ENCODE assay signal across 1 cellular context in the genomic region with DNA sequence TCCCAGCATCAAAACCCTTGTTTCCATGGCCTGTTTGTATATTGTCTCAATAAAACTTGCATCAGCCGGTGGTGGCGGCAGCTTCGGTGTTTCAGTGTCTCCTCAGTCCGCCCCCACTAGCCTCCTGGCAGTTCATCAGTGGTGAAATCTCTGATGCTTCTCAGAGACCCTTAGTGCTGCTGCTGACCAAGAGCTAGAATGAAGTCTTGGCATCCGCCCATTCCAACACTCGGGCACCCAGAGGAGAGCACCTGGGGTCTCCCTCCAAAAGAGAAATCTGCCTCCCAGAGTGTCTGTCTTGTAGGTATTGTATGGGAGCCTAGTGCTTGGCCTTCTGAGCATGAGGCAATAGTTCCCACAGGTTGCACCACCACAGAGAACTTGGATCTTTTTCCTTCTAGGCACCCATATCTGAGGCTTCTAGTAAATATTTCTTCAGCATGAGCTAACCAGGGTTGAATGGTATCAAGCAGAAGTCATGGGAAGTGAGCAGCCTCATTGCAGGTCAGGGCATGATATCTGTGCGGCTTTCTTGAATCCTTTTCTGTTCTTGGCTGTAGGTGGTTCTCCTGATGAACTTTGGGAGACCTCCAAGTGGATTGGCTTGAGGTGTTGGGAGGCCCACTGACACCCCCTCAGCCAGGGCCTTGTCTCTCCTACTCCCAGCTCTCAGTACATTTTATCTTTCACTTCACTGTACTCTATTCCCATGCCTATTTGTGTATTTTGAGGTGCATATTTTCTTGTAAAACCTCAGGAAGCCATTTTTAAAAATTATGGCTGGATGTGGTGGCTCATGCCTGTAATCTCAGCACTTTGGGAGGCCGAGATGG.
TF ChIP-seq lines count a peak whose summit lies in the region.

No MANE protein-coding gene starts in this region.

TF ChIP-seq in K562, 482 proteins besides CTCF, POLR2A, EP300 and RAD21 (continued from another document and continues in another):
- TF ChIP-seq, protein P1, sequence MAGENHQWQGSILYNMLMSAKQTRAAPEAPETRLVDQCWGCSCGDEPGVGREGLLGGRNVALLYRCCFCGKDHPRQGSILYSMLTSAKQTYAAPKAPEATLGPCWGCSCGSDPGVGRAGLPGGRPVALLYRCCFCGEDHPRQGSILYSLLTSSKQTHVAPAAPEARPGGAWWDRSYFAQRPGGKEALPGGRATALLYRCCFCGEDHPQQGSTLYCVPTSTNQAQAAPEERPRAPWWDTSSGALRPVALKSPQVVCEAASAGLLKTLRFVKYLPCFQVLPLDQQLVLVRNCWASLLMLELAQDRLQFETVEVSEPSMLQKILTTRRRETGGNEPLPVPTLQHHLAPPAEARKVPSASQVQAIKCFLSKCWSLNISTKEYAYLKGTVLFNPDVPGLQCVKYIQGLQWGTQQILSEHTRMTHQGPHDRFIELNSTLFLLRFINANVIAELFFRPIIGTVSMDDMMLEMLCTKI (IDR thresholded peaks at IDR 0.05; ENCODE audit: partially characterized antibody) = no peak
- TF ChIP-seq, protein P2, sequence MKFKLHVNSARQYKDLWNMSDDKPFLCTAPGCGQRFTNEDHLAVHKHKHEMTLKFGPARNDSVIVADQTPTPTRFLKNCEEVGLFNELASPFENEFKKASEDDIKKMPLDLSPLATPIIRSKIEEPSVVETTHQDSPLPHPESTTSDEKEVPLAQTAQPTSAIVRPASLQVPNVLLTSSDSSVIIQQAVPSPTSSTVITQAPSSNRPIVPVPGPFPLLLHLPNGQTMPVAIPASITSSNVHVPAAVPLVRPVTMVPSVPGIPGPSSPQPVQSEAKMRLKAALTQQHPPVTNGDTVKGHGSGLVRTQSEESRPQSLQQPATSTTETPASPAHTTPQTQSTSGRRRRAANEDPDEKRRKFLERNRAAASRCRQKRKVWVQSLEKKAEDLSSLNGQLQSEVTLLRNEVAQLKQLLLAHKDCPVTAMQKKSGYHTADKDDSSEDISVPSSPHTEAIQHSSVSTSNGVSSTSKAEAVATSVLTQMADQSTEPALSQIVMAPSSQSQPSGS (CRISPR knock-in tag; IDR thresholded peaks at IDR 0.05) = no peak
- no peak for TF ChIP-seq RNF2 (IDR thresholded peaks at IDR 0.05)
- peak; percentile 50 for TF ChIP-seq WHSC1 (IDR thresholded peaks at IDR 0.05; ENCODE audit: low read length)
- TF ChIP-seq HNRNPH1 (optimal IDR thresholded peaks at IDR 0.05; ENCODE audit: low read depth, low read length) = no peak
- 0 out of 2 replicates have a peak, but pooled peaks have one; percentile 16 for TF ChIP-seq BHLHE40 (IDR thresholded peaks at IDR 0.05; ENCODE audit: low read length)
- TF ChIP-seq KAT7 (CRISPR knock-in tag; IDR thresholded peaks at IDR 0.05; ENCODE audit: borderline replicate concordance) = 0 out of 2 replicates have a peak, but pooled peaks have one; percentile 58
- TF ChIP-seq, protein P3, sequence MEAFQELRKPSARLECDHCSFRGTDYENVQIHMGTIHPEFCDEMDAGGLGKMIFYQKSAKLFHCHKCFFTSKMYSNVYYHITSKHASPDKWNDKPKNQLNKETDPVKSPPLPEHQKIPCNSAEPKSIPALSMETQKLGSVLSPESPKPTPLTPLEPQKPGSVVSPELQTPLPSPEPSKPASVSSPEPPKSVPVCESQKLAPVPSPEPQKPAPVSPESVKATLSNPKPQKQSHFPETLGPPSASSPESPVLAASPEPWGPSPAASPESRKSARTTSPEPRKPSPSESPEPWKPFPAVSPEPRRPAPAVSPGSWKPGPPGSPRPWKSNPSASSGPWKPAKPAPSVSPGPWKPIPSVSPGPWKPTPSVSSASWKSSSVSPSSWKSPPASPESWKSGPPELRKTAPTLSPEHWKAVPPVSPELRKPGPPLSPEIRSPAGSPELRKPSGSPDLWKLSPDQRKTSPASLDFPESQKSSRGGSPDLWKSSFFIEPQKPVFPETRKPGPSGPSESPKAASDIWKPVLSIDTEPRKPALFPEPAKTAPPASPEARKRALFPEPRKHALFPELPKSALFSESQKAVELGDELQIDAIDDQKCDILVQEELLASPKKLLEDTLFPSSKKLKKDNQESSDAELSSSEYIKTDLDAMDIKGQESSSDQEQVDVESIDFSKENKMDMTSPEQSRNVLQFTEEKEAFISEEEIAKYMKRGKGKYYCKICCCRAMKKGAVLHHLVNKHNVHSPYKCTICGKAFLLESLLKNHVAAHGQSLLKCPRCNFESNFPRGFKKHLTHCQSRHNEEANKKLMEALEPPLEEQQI (IDR thresholded peaks at IDR 0.05) = no peak
- TF ChIP-seq BCLAF1 (IDR thresholded peaks at IDR 0.05; ENCODE audit: borderline replicate concordance in 1 of 2, control insufficient read depth in 1 of 2, low read depth in 2 of 2, low read length in 1 of 2) = no peak
- TF ChIP-seq SRSF7 (optimal IDR thresholded peaks at IDR 0.05; ENCODE audit: low read depth, low read length) = no peak
- TF ChIP-seq JUN (IDR thresholded peaks at IDR 0.05; ENCODE audit: borderline replicate concordance, low read depth, low read length) = 0 out of 2 replicates have a peak, but pooled peaks have one; percentile 57
- TF ChIP-seq JUN (CRISPR knock-in tag; IDR thresholded peaks at IDR 0.05; ENCODE audit: borderline replicate concordance) = no peak; the same call in 1 of the 2 replicates
- TF ChIP-seq ETV5 (CRISPR knock-in tag; IDR thresholded peaks at IDR 0.05; ENCODE audit: low read depth) = peak; percentile 41; the same call in 1 of the 2 replicates
- TF ChIP-seq RNF219 (CRISPR knock-in tag; IDR thresholded peaks at IDR 0.05) = no peak
- TF ChIP-seq ZNF175 (CRISPR knock-in tag; IDR thresholded peaks at IDR 0.05; ENCODE audit: low read depth) = no peak
- no peak for TF ChIP-seq GABPA (tag; conservative IDR thresholded peaks at IDR 0.05; ENCODE audit: low read depth)
- TF ChIP-seq, protein P4, sequence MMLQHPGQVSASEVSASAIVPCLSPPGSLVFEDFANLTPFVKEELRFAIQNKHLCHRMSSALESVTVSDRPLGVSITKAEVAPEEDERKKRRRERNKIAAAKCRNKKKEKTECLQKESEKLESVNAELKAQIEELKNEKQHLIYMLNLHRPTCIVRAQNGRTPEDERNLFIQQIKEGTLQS (IDR thresholded peaks at IDR 0.05) = peak; percentile 95
- TF ChIP-seq, protein P4 (CRISPR knock-in tag; conservative IDR thresholded peaks at IDR 0.05) = 0 out of 2 replicates have a peak, but pooled peaks have one; percentile 52
- TF ChIP-seq, protein P5, sequence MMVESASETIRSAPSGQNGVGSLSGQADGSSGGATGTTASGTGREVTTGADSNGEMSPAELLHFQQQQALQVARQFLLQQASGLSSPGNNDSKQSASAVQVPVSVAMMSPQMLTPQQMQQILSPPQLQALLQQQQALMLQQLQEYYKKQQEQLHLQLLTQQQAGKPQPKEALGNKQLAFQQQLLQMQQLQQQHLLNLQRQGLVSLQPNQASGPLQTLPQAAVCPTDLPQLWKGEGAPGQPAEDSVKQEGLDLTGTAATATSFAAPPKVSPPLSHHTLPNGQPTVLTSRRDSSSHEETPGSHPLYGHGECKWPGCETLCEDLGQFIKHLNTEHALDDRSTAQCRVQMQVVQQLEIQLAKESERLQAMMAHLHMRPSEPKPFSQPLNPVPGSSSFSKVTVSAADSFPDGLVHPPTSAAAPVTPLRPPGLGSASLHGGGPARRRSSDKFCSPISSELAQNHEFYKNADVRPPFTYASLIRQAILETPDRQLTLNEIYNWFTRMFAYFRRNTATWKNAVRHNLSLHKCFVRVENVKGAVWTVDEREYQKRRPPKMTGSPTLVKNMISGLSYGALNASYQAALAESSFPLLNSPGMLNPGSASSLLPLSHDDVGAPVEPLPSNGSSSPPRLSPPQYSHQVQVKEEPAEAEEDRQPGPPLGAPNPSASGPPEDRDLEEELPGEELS (CRISPR knock-in tag; IDR thresholded peaks at IDR 0.05; ENCODE audit: borderline replicate concordance) = no peak
- TF ChIP-seq E2F1 (CRISPR knock-in tag; IDR thresholded peaks at IDR 0.05) = no peak
- TF ChIP-seq, protein P6, sequence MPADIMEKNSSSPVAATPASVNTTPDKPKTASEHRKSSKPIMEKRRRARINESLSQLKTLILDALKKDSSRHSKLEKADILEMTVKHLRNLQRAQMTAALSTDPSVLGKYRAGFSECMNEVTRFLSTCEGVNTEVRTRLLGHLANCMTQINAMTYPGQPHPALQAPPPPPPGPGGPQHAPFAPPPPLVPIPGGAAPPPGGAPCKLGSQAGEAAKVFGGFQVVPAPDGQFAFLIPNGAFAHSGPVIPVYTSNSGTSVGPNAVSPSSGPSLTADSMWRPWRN (IDR thresholded peaks at IDR 0.05; ENCODE audit: low read depth) = 0 out of 2 replicates have a peak, but pooled peaks have one; percentile 30
- TF ChIP-seq ZNF239 (CRISPR knock-in tag; IDR thresholded peaks at IDR 0.05) = no peak
- 0 out of 2 replicates have a peak, but pooled peaks have one; percentile 30 for TF ChIP-seq NCOA1 (IDR thresholded peaks at IDR 0.05; ENCODE audit: low read depth)
- no peak for TF ChIP-seq NFRKB (IDR thresholded peaks at IDR 0.05; ENCODE audit: low read depth)
- TF ChIP-seq ZNF586 (CRISPR knock-in tag; conservative IDR thresholded peaks at IDR 0.05) = no peak
- TF ChIP-seq ZNF324 (CRISPR knock-in tag; IDR thresholded peaks at IDR 0.05) = no peak
- TF ChIP-seq CHCHD3 (CRISPR knock-in tag; IDR thresholded peaks at IDR 0.05) = no peak
- TF ChIP-seq ZNF263 (CRISPR knock-in tag; IDR thresholded peaks at IDR 0.05; ENCODE audit: borderline replicate concordance) = 0 out of 2 replicates have a peak, but pooled peaks have one; percentile 36
- TF ChIP-seq CBFA2T3 (IDR thresholded peaks at IDR 0.05) = no peak
- TF ChIP-seq POLR3G (IDR thresholded peaks at IDR 0.05; ENCODE audit: extremely low read depth, insufficient read length, insufficient replicate concordance) = no peak
- TF ChIP-seq ZNF644 (tag; IDR thresholded peaks at IDR 0.05; ENCODE audit: low read depth) = no peak
- TF ChIP-seq ZNF696 (CRISPR knock-in tag; conservative IDR thresholded peaks at IDR 0.05) = no peak
- no peak; the same call in 1 of the 2 replicates for TF ChIP-seq MAX (CRISPR knock-in tag; IDR thresholded peaks at IDR 0.05)
- TF ChIP-seq POLR2AphosphoS2 (IDR thresholded peaks at IDR 0.05; ENCODE audit: low read length) = peak; percentile 93; the same call in 1 of the 2 replicates
- TF ChIP-seq, protein P7, sequence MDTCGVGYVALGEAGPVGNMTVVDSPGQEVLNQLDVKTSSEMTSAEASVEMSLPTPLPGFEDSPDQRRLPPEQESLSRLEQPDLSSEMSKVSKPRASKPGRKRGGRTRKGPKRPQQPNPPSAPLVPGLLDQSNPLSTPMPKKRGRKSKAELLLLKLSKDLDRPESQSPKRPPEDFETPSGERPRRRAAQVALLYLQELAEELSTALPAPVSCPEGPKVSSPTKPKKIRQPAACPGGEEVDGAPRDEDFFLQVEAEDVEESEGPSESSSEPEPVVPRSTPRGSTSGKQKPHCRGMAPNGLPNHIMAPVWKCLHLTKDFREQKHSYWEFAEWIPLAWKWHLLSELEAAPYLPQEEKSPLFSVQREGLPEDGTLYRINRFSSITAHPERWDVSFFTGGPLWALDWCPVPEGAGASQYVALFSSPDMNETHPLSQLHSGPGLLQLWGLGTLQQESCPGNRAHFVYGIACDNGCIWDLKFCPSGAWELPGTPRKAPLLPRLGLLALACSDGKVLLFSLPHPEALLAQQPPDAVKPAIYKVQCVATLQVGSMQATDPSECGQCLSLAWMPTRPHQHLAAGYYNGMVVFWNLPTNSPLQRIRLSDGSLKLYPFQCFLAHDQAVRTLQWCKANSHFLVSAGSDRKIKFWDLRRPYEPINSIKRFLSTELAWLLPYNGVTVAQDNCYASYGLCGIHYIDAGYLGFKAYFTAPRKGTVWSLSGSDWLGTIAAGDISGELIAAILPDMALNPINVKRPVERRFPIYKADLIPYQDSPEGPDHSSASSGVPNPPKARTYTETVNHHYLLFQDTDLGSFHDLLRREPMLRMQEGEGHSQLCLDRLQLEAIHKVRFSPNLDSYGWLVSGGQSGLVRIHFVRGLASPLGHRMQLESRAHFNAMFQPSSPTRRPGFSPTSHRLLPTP (IDR thresholded peaks at IDR 0.05; ENCODE audit: borderline replicate concordance, extremely low read depth, insufficient read length) = no peak
- no peak for TF ChIP-seq ZZZ3 (IDR thresholded peaks at IDR 0.05)
